Comparison of ENCODE assay signal across 19 cellular contexts in genomic region chr2:86069783-86070339, GRCh38.
"Had no signal": no experiment of that assay in that cellular context is flagged by ENCODE, and none has a peak within 500 bp of the region (broad histone marks: within the 10 kb centered on the region; RNA-seq: fewer than 3 reads in every experiment).

No MANE protein-coding gene starts in this region.

- ATAC-seq: activated CD8-positive, alpha-beta T cell treated with anti-CD3 and anti-CD28 coated beads, Interleukin-2, amount 10 ng/mL, durations not matched to agents 7 days and 5 days; activated naive CD4-positive, alpha-beta T cell treated with anti-CD3 and anti-CD28 coated beads, Interleukin-2, amount 50 U/mL, for 72 hours; activated T-helper 17 cell treated with anti-CD3 and anti-CD28 coated beads, Interleukin-2, amount 50 U/mL, for 72 hours; left lung; stimulated activated naive CD8-positive, alpha-beta T cell treated with anti-CD3 and anti-CD28 coated beads, Interleukin-15, Interleukin-2, amounts not matched to agents 100 U/mL and 50 U/mL, for 24 hours had no signal

- H3K27me3 ChIP-seq: left lung, spleen, tibial artery had no signal

- H3K9me3 Mint-ChIP-seq: activated naive CD4-positive, alpha-beta T cell treated with anti-CD3 and anti-CD28 coated beads, Interleukin-2, amount 50 U/mL, for 72 hours; activated T-cell treated with anti-CD3 and anti-CD28 coated beads, Interleukin-2, amount 50 U/mL, for 24 hours; activated T-helper 17 cell treated with anti-CD3 and anti-CD28 coated beads, Interleukin-2, amount 50 U/mL, for 72 hours had no signal

- H3K27ac Mint-ChIP-seq: activated T-helper 17 cell treated with anti-CD3 and anti-CD28 coated beads, Interleukin-2, amount 50 U/mL, for 72 hours had no signal

- H3K27ac ChIP-seq: left lung, spleen, tibial artery had no signal

- H3K27me3 Mint-ChIP-seq: activated CD4-positive, alpha-beta T cell treated with anti-CD3 and anti-CD28 coated beads, Interleukin-2, amount 10 ng/mL, durations not matched to agents 24 days and 14 days; activated T-cell treated with anti-CD3 and anti-CD28 coated beads, Interleukin-2, amount 50 U/mL, for 24 hours; activated T-helper 17 cell treated with anti-CD3 and anti-CD28 coated beads, Interleukin-2, amount 50 U/mL, for 72 hours had no signal

- H3K4me3 Mint-ChIP-seq: activated CD4-positive, alpha-beta T cell treated with anti-CD3 and anti-CD28 coated beads, Interleukin-2, amount 10 ng/mL, durations not matched to agents 24 days and 14 days; activated CD8-positive, alpha-beta T cell treated with anti-CD3 and anti-CD28 coated beads, Interleukin-2, amount 10 ng/mL, durations not matched to agents 7 days and 5 days; activated T-cell treated with anti-CD3 and anti-CD28 coated beads, Interleukin-2, amount 50 U/mL, for 24 hours; activated T-helper 17 cell treated with anti-CD3 and anti-CD28 coated beads, Interleukin-2, amount 50 U/mL, for 72 hours; nephron had no signal

- FAIRE-seq: astrocyte had no signal

- H3K4me3 ChIP-seq: left lung, spleen, tibial artery had no signal

- DNase-seq: activated CD4-positive, alpha-beta T cell treated with anti-CD3 and anti-CD28 coated beads, Interleukin-2, amount 10 ng/mL, durations not matched to agents 24 days and 14 days; activated CD8-positive, alpha-beta T cell treated with anti-CD3 and anti-CD28 coated beads, Interleukin-2, amount 10 ng/mL, durations not matched to agents 7 days and 5 days; activated T-cell treated with anti-CD3 and anti-CD28 coated beads, Interleukin-2, amount 50 U/mL, for 24 hours; central memory CD4-positive, alpha-beta T cell; dermis blood vessel endothelial cell; effector CD8-positive, alpha-beta T cell; glutamatergic neuron; hippocampal formation; kidney glomerular epithelial cell; left lung; midbrain; spleen; stimulated activated CD4-positive, alpha-beta T cell treated with anti-CD3 and anti-CD28 coated beads, Interleukin-4, amount 100 ng/mL, for 1 hour; stimulated activated naive CD8-positive, alpha-beta T cell treated with anti-CD3 and anti-CD28 coated beads, Interleukin-15, Interleukin-2, amounts not matched to agents 100 U/mL and 50 U/mL, for 24 hours; tibial artery had no signal

- H3K9me3 ChIP-seq: left lung, spleen, tibial artery had no signal
